Comparison of ENCODE assay signal across 11 cellular contexts in genomic region chr6:26543953-26544352, GRCh38. TPM values are rescaled to one million over a fixed set of nuclear protein-coding genes. Genes with fewer than 3 reads are reported as not detected.
DNase-seq lines count a peak whose midpoint lies in the region; ATAC-seq and TF ChIP-seq lines count a peak whose summit lies in the region.
"Had no signal": no experiment of that assay in that cellular context is flagged by ENCODE, and none has a peak within 500 bp of the region (broad histone marks: within the 10 kb centered on the region; RNA-seq: fewer than 3 reads in every experiment).

No MANE protein-coding gene starts in this region.

- intact Hi-C loops in natural killer cell (cut with micrococcal nuclease), result no loop called here

- no peaks in the 10 kb centered on the region for H3K4me1 ChIP-seq in effector memory CD4-positive, alpha-beta T cell (ENCODE audit: control insufficient read depth, insufficient read depth, low read length, poor library complexity, severe bottlenecking)

- no peak overlapping the region for H3K27ac ChIP-seq in RWPE1
- no peak overlapping the region for H3K27ac ChIP-seq in effector memory CD4-positive, alpha-beta T cell (ENCODE audit: insufficient read depth, low read length, poor library complexity, severe bottlenecking)

- no peaks in the 10 kb centered on the region for H3K27me3 ChIP-seq in effector memory CD4-positive, alpha-beta T cell (replicated peaks; ENCODE audit: control insufficient read depth, insufficient read depth, low read length, poor library complexity, severe bottlenecking)

- peaks cover 40% of the 10 kb centered on the region in 2 donors for H3K4me1 Mint-ChIP-seq in natural killer cell
- H3K4me1 Mint-ChIP-seq in natural killer cell treated with Interleukin-12 subunit alpha and Interleukin-12 subunit beta and Interleukin-15 and Interleukin-18, amount 100 ng/mL, for 72 hours (ENCODE audit: low read depth in 2 of 2), result peaks cover 22 to 31% of the 10 kb centered on the region in 2 donors

- H3K36me3 ChIP-seq in effector memory CD4-positive, alpha-beta T cell (ENCODE audit: control insufficient read depth, insufficient read depth, low read length), result peaks cover 29% of the 10 kb centered on the region

- H3K36me3 Mint-ChIP-seq in natural killer cell, result peaks cover 23% of the 10 kb centered on the region
- peaks cover 35% of the 10 kb centered on the region for H3K36me3 Mint-ChIP-seq in natural killer cell treated with Interleukin-12 subunit alpha and Interleukin-12 subunit beta and Interleukin-15 and Interleukin-18, amount 100 ng/mL, for 72 hours

- POLR2A ChIA-PET in RWPE1 (lab: Yijun Ruan, JAX; ENCODE audit: low non-redundant PET), result no interaction called here

- no peaks in the 10 kb centered on the region for H3K9me3 ChIP-seq in effector memory CD4-positive, alpha-beta T cell (ENCODE audit: control insufficient read depth, low read length)

- no peaks in the 10 kb centered on the region for H3K27me3 Mint-ChIP-seq in natural killer cell (ENCODE audit: low read depth in 2 of 2)
- H3K27me3 Mint-ChIP-seq in natural killer cell treated with Interleukin-12 subunit alpha and Interleukin-12 subunit beta and Interleukin-15 and Interleukin-18, amount 100 ng/mL, for 72 hours, result no peaks in the 10 kb centered on the region

- no peaks in the 10 kb centered on the region for H3K9me3 Mint-ChIP-seq in natural killer cell
- no peaks in the 10 kb centered on the region for H3K9me3 Mint-ChIP-seq in natural killer cell treated with Interleukin-12 subunit alpha and Interleukin-12 subunit beta and Interleukin-15 and Interleukin-18, amount 100 ng/mL, for 72 hours
- H3K9me3 Mint-ChIP-seq: activated T-helper 2 cell treated with anti-CD3 and anti-CD28 coated beads, Interferon-gamma antibody, Interleukin-2, Interleukin-4, amounts not matched to agents 10 μg/mL and 5 μg/mL and 100 μg/mL, durations not matched to agents 14 hours and 24 hours and 36 hours had no signal

- ATAC-seq in natural killer cell, result peak in 2 of 3 donors; percentile 71 to 81
- ATAC-seq in natural killer cell treated with Interleukin-12 subunit alpha and Interleukin-12 subunit beta and Interleukin-15 and Interleukin-18, amount 100 ng/mL, for 72 hours, result no peak
- ATAC-seq in GM21576 (IDR thresholded peaks at IDR 0.05; ENCODE audit: unreplicated experiment), result no peak
- ATAC-seq in HG03135 (IDR thresholded peaks at IDR 0.05; ENCODE audit: unreplicated experiment), result no peak

- H3K4me3 Mint-ChIP-seq in natural killer cell, result no peak overlapping the region
- H3K4me3 Mint-ChIP-seq in natural killer cell treated with Interleukin-12 subunit alpha and Interleukin-12 subunit beta and Interleukin-15 and Interleukin-18, amount 100 ng/mL, for 72 hours, result no peak overlapping the region

- CTCF ChIA-PET in RWPE1 (lab: Yijun Ruan, JAX), result interaction anchor here (0.5 to 0.7 kb wide), 2 partner anchors 25 to 59 kb away, joined by 3 to 7 read pairs; no protein-coding TSS in a partner anchor

- DNase-seq in natural killer cell, result no peak
- no peak for DNase-seq in natural killer cell treated with Interleukin-12 subunit alpha and Interleukin-12 subunit beta and Interleukin-15 and Interleukin-18, amount 100 ng/mL, for 72 hours (ENCODE audit: low spot score)
- peak; percentile 19 for DNase-seq in RWPE1 (ENCODE audit: low spot score)
- peak; percentile 52 for DNase-seq in fibroblast of pulmonary artery (ENCODE audit: low read depth)
- no peak for DNase-seq in activated CD4-positive, CD25-positive, alpha-beta regulatory T cell treated with anti-CD3 and anti-CD28 coated beads, Interleukin-2, amount 50 U/mL, for 72 hours
- no peak for DNase-seq in effector memory CD4-positive, alpha-beta T cell

- no peak overlapping the region for H3K4me3 ChIP-seq in fibroblast of pulmonary artery (replicated peaks; ENCODE audit: low read depth, low read length)
- H3K4me3 ChIP-seq in effector memory CD4-positive, alpha-beta T cell (ENCODE audit: insufficient read depth, low read depth, low read length, poor library complexity, severe bottlenecking), result no peak overlapping the region

- peak; percentile 55 for TF ChIP-seq CTCF in natural killer cell (IDR thresholded peaks at IDR 0.05)
- TF ChIP-seq CTCF in RWPE1 (conservative IDR thresholded peaks at IDR 0.05; ENCODE audit: low read depth), result peak; percentile 42
- peak; percentile 51 for TF ChIP-seq CTCF in fibroblast of pulmonary artery (IDR thresholded peaks at IDR 0.05; ENCODE audit: low read length, missing control alignments)

- H3K27ac Mint-ChIP-seq in natural killer cell, result peak overlapping the region; percentile 35 to 57
- H3K27ac Mint-ChIP-seq in natural killer cell treated with Interleukin-12 subunit alpha and Interleukin-12 subunit beta and Interleukin-15 and Interleukin-18, amount 100 ng/mL, for 72 hours, result peak overlapping the region in 1 of 2 donors; percentile 61
- H3K27ac Mint-ChIP-seq: activated T-helper 2 cell treated with anti-CD3 and anti-CD28 coated beads, Interferon-gamma antibody, Interleukin-2, Interleukin-4, amounts not matched to agents 10 μg/mL and 5 μg/mL and 100 μg/mL, durations not matched to agents 14 hours and 24 hours and 36 hours had no signal

RNA-seq across cellular contexts. Expression of gene HMGN4, which starts 5.8 kb away (rescaled TPM):
- 10 to 100 TPM; 55.7 to 80.6 (median 70.3) TPM for total RNA-seq in natural killer cell
- 10 to 100 TPM; 79.8 to 91.9 TPM for total RNA-seq in natural killer cell treated with Interleukin-12 subunit alpha and Interleukin-12 subunit beta and Interleukin-15 and Interleukin-18, amount 100 ng/mL, for 72 hours

RNA-seq across cellular contexts. Expression of gene BTN1A1, which starts 43.9 kb away (rescaled TPM):
- not detected for total RNA-seq in natural killer cell
- total RNA-seq in natural killer cell treated with Interleukin-12 subunit alpha and Interleukin-12 subunit beta and Interleukin-15 and Interleukin-18, amount 100 ng/mL, for 72 hours, result not detected
- total RNA-seq: activated T-helper 2 cell treated with anti-CD3 and anti-CD28 coated beads, Interferon-gamma antibody, Interleukin-2, Interleukin-4, amounts not matched to agents 10 μg/mL and 5 μg/mL and 100 μg/mL, durations not matched to agents 14 hours and 24 hours and 36 hours; LHCN-M2; temporal lobe had no signal

RNA-seq across cellular contexts. Expression of gene ABT1, which starts 52.8 kb away (rescaled TPM):
- total RNA-seq in natural killer cell, result 10 to 100 TPM; 23.9 to 30.7 (median 29.9) TPM
- 10 to 100 TPM; 26.1 to 29.5 TPM for total RNA-seq in natural killer cell treated with Interleukin-12 subunit alpha and Interleukin-12 subunit beta and Interleukin-15 and Interleukin-18, amount 100 ng/mL, for 72 hours

Comparison
In these comparisons a context has a peak if more than half of its experiments do, and no peak if none do; other contexts are left out.
1. ATAC-seq: peak in natural killer cell (2 of 3); none in natural killer cell treated with Interleukin-12 subunit alpha and Interleukin-12 subunit beta and Interleukin-15 and Interleukin-18, amount 100 ng/mL, for 72 hours (0 of 2), GM21576 (single experiment) and HG03135 (single experiment).
2. DNase-seq: peak in RWPE1 (single experiment) and fibroblast of pulmonary artery (single experiment); none in natural killer cell (single experiment), natural killer cell treated with Interleukin-12 subunit alpha and Interleukin-12 subunit beta and Interleukin-15 and Interleukin-18, amount 100 ng/mL, for 72 hours (single experiment), activated CD4-positive, CD25-positive, alpha-beta regulatory T cell treated with anti-CD3 and anti-CD28 coated beads, Interleukin-2, amount 50 U/mL, for 72 hours (single experiment) and effector memory CD4-positive, alpha-beta T cell (0 of 3).
3. Peak in every context shown above with its lines, with median percentiles within 50 percentile points of each other: CTCF ChIP-seq.